23 cellular contexts compared by ENCODE assay signal in genomic region chr10:98556061-98556460, GRCh38.
DNase-seq lines count a peak whose midpoint lies in the region; ATAC-seq and TF ChIP-seq lines count a peak whose summit lies in the region.
"Had no signal": no experiment of that assay in that cellular context is flagged by ENCODE, and none has a peak within 500 bp of the region (broad histone marks: within the 10 kb centered on the region; RNA-seq: fewer than 3 reads in every experiment).

No MANE protein-coding gene starts in this region.

- H3K4me3 ChIP-seq in OCI-LY7 (ENCODE audit: low read depth, low read length, poor library complexity, severe bottlenecking) (no peak overlapping the region), hepatocyte (no peak overlapping the region)
- H3K4me3 ChIP-seq: BLaER1, K562, SJSA1 had no signal

- CTCF ChIA-PET in OCI-LY7 (lab: Charles Lee; ENCODE audit: unreplicated experiment), result no interaction called here

- H3K4me1 ChIP-seq in OCI-LY7 (ENCODE audit: insufficient read depth, low read length, poor library complexity, severe bottlenecking), result no peaks in the 10 kb centered on the region
- H3K4me1 ChIP-seq in hepatocyte (ENCODE audit: insufficient read depth), result peaks cover 18% of the 10 kb centered on the region
- H3K4me1 ChIP-seq: BLaER1, SJSA1 had no signal

- DNase-seq in CMK (ENCODE audit: low read depth), result peak; percentile 54
- peak; percentile 11 for DNase-seq in M059J (ENCODE audit: low read depth)
- DNase-seq in dermis blood vessel endothelial cell, result peak; percentile 52
- DNase-seq in foreskin melanocyte, result peak; percentile 29
- no peak for DNase-seq in DMS 273 (lab: John Stamatoyannopoulos, UW; ENCODE audit: unreplicated experiment)
- no peak for DNase-seq in OCI-LY7 (ENCODE audit: low spot score)
- DNase-seq in hepatocyte (ENCODE audit: low spot score), result no peak
- DNase-seq: 8988T; ACHN; CD4-positive, CD25-positive, alpha-beta regulatory T cell; GF-D8; Kasumi-1; MV-4-11; NCI-H1105; NCI-H187 treated with DMSO at 0.1 percent for 48 hours; NCI-H524; PC-3 had no signal

- POLR2A ChIA-PET in OCI-LY7 (lab: Charles Lee), result no interaction called here

- intact Hi-C loops in OCI-LY7 (cut with micrococcal nuclease; ENCODE audit: unreplicated experiment), result no loop called here

- H3K4me2 ChIP-seq in OCI-LY7 (ENCODE audit: low read length), result no peak overlapping the region
- no peak overlapping the region for H3K4me2 ChIP-seq in hepatocyte
- H3K4me2 ChIP-seq: BLaER1 had no signal

- no peaks in the 10 kb centered on the region for H3K36me3 ChIP-seq in OCI-LY7 (ENCODE audit: insufficient read depth, low read length)
- no peaks in the 10 kb centered on the region for H3K36me3 ChIP-seq in hepatocyte (replicated peaks; ENCODE audit: insufficient read depth, low read depth)
- H3K36me3 ChIP-seq: BLaER1, SJSA1 had no signal

- H3K9me2 ChIP-seq in OCI-LY7 (ENCODE audit: insufficient read depth, low read length) (no peaks in the 10 kb centered on the region), hepatocyte (replicated peaks; ENCODE audit: insufficient read depth) (no peaks in the 10 kb centered on the region)

- no TSS peak for BruUV-seq in OCI-LY7 (replicated peaks; lab: Mats Ljungman, UMichigan)

- no peaks in the 10 kb centered on the region for H4K20me1 ChIP-seq in OCI-LY7 (ENCODE audit: insufficient read depth, low read length)
- no peaks in the 10 kb centered on the region for H4K20me1 ChIP-seq in hepatocyte (ENCODE audit: insufficient read depth, poor library complexity, severe bottlenecking)
- H4K20me1 ChIP-seq: BLaER1 had no signal

- ATAC-seq in GM18502 (IDR thresholded peaks at IDR 0.05; ENCODE audit: poor library complexity, unreplicated experiment), result no peak
- ATAC-seq: HCT116, K562, PC-3, Right ventricle myocardium inferior had no signal

- WGBS in hepatocyte (ENCODE audit: low lambda C conversion rate, missing lambda C conversion rate), result 64% methylated on average over 3 of the region's 3 CpGs

- H3K79me2 ChIP-seq in OCI-LY7 (ENCODE audit: insufficient read depth, low read depth, low read length) (no peaks in the 10 kb centered on the region), hepatocyte (no peaks in the 10 kb centered on the region)

- H3K9me3 ChIP-seq in OCI-LY7 (ENCODE audit: low read length), result no peaks in the 10 kb centered on the region
- H3K9me3 ChIP-seq in hepatocyte (ENCODE audit: low read depth), result no peaks in the 10 kb centered on the region
- H3K9me3 ChIP-seq: BLaER1, SJSA1 had no signal

- H3K27me3 ChIP-seq in hepatocyte, result peaks cover 3% of the 10 kb centered on the region
- H3K27me3 ChIP-seq: BLaER1, SJSA1 had no signal

- H2AFZ ChIP-seq in OCI-LY7 (ENCODE audit: low read length) (no peak overlapping the region), hepatocyte (no peak overlapping the region)

- H3K27ac ChIP-seq in OCI-LY7 (ENCODE audit: low read depth, low read length, poor library complexity, severe bottlenecking) (no peak overlapping the region), hepatocyte (no peak overlapping the region)
- H3K27ac ChIP-seq: BLaER1, SJSA1 had no signal

- TF ChIP-seq CTCF in OCI-LY7 (conservative IDR thresholded peaks at IDR 0.05; ENCODE audit: low read length), result no peak
- TF ChIP-seq CTCF in hepatocyte (IDR thresholded peaks at IDR 0.05; ENCODE audit: poor library complexity), result no peak

Comparison
In these comparisons a context has a peak if more than half of its experiments do, and no peak if none do; other contexts are left out.
1. DNase-seq: peak in CMK (single experiment), M059J (single experiment), dermis blood vessel endothelial cell (single experiment) and foreskin melanocyte (single experiment); none in DMS 273 (single experiment), OCI-LY7 (single experiment) and hepatocyte (single experiment).